Comparison of ENCODE assay signal across 8 cellular contexts in the genomic region with DNA sequence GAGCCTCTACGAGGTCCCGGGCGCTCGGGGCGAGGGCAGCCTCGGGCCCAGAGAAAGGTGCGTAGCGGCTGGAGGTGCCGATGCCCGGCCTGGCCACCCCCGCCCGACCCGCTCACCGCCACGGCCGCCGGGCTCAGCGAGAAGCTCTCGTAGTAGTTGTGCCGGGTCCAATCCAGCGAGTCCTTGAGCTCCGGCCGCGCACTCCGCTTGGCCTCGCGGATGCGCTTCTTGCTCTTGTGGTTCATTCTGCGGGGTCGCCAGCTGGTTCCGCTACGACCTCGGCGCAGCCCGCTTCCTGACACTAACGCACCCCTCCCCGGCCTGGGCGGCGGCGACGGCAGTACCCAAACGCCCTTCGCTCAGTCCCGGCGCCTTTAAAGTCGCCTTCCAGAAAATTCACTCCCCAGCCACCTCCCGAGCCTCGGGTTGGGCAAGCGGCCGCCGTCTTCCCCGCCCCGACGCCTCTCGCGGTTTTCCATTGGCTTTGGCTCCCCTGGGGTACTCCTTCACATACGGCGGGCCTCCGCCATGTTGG. TPM values are rescaled to one million over a fixed set of nuclear protein-coding genes. Genes with fewer than 3 reads are reported as not detected.
DNase-seq lines count a peak whose midpoint lies in the region; ATAC-seq, FAIRE-seq and TF ChIP-seq lines count a peak whose summit lies in the region.

A gene (minus strand): TSS at position 376 of the 535 bp plus-strand sequence. CDS start 131 bp downstream, at position 245.

- H3K36me3 ChIP-seq in astrocyte (ENCODE audit: insufficient read depth, low read length) (peaks cover 31% of the 10 kb centered on the region), hepatocyte (replicated peaks; ENCODE audit: insufficient read depth, low read depth) (peaks cover 8% of the 10 kb centered on the region)

- H2AFZ ChIP-seq in astrocyte (ENCODE audit: low read depth, low read length) (peak within 1 kb of the TSS; percentile 84), hepatocyte (peak within 1 kb of the TSS; percentile 81)

- H3K4me1 Mint-ChIP-seq in astrocyte (ENCODE audit: low read depth, unreplicated experiment) = peaks cover 11% of the 10 kb centered on the region

- H3K9me3 Mint-ChIP-seq in astrocyte (ENCODE audit: unreplicated experiment) = no peaks in the 10 kb centered on the region

- FAIRE-seq in astrocyte (lab: Jason Lieb, UNC) = no peak

- H3K36me3 Mint-ChIP-seq in astrocyte (ENCODE audit: low read depth, unreplicated experiment) = peaks cover 13% of the 10 kb centered on the region

- peak within 1 kb of the TSS; percentile 82 for H3K4me3 ChIP-seq in astrocyte (ENCODE audit: insufficient read depth, low read depth, low read length)
- peak within 1 kb of the TSS; percentile 82 for H3K4me3 ChIP-seq in hepatocyte

- in situ Hi-C loops in GM13977 (cut with MboI; ENCODE audit: low pct_unique_long_range_greater_than_20kb, low sequenced_read_pairs, unreplicated experiment) = no loop called here
- in situ Hi-C loops in SK-MEL-5 (cut with HindIII; ENCODE audit: low pct_unique_long_range_greater_than_20kb, low sequenced_read_pairs) = loop anchor here (25.0 kb wide), 1 partner anchor 289 kb away; no protein-coding TSS in a partner anchor

- H3K9ac ChIP-seq in astrocyte (ENCODE audit: low read length) = peak within 1 kb of the TSS; percentile 92

- TF ChIP-seq CTCF in GM13977 (IDR thresholded peaks at IDR 0.05; ENCODE audit: extremely low read depth, insufficient read depth, missing control alignments) = no peak
- TF ChIP-seq CTCF in astrocyte (IDR thresholded peaks at IDR 0.05; ENCODE audit: insufficient read depth, low read depth, low read length) = no peak
- no peak for TF ChIP-seq CTCF in hepatocyte (IDR thresholded peaks at IDR 0.05; ENCODE audit: poor library complexity)

- H3K27me3 ChIP-seq in astrocyte (ENCODE audit: insufficient read depth, low read length) = no peaks in the 10 kb centered on the region
- H3K27me3 ChIP-seq in hepatocyte = no peaks in the 10 kb centered on the region

- H3K27ac Mint-ChIP-seq in astrocyte (ENCODE audit: unreplicated experiment) = peak within 1 kb of the TSS; percentile 94

- H3K4me1 ChIP-seq in astrocyte (ENCODE audit: insufficient read depth, low read length) (peaks cover 16% of the 10 kb centered on the region), hepatocyte (ENCODE audit: insufficient read depth) (peaks cover 24% of the 10 kb centered on the region)

- H3K27ac ChIP-seq in astrocyte (ENCODE audit: low read depth, low read length) (peak within 1 kb of the TSS; percentile 94), hepatocyte (peak within 1 kb of the TSS; percentile 100)

- peak within 1 kb of the TSS; percentile 97 for H3K4me3 Mint-ChIP-seq in astrocyte (ENCODE audit: unreplicated experiment)

- 2% methylated on average over 40 of the region's 59 CpGs for WGBS in hepatocyte (ENCODE audit: low lambda C conversion rate, missing lambda C conversion rate)

- peaks cover 89% of the 10 kb centered on the region for H3K79me2 ChIP-seq in astrocyte (ENCODE audit: insufficient read depth, low read length)
- peaks cover 81% of the 10 kb centered on the region for H3K79me2 ChIP-seq in hepatocyte

- DNase-seq in GM13977 (ENCODE audit: low spot score) = peak; percentile 96
- DNase-seq in NCI-H1048 (lab: John Stamatoyannopoulos, UW) = peak; percentile 86
- DNase-seq in SK-MEL-5 (ENCODE audit: low read depth, low spot score) = peak; percentile 99
- DNase-seq in astrocyte (ENCODE audit: low read depth) = peak; percentile 89
- peak; percentile 96 for DNase-seq in hepatocyte (ENCODE audit: low spot score)
- peak; percentile 96 for DNase-seq in putamen (ENCODE audit: low spot score)
- no peak for DNase-seq in superior temporal gyrus (ENCODE audit: extremely low spot score)

- H3K4me2 ChIP-seq in astrocyte (ENCODE audit: low read length) = peak within 1 kb of the TSS; percentile 98
- H3K4me2 ChIP-seq in hepatocyte = peak within 1 kb of the TSS; percentile 91

- peak; percentile 58 for ATAC-seq in HG02610 (IDR thresholded peaks at IDR 0.05; ENCODE audit: unreplicated experiment)

- H3K9me3 ChIP-seq in astrocyte (ENCODE audit: insufficient read depth, low read depth, low read length) = no peaks in the 10 kb centered on the region
- no peaks in the 10 kb centered on the region for H3K9me3 ChIP-seq in hepatocyte (ENCODE audit: low read depth)

- no peaks in the 10 kb centered on the region for H3K9me2 ChIP-seq in hepatocyte (replicated peaks; ENCODE audit: insufficient read depth)

- H4K20me1 ChIP-seq in astrocyte (ENCODE audit: insufficient read depth, low read length) (peaks cover 62% of the 10 kb centered on the region), hepatocyte (ENCODE audit: insufficient read depth, poor library complexity, severe bottlenecking) (peaks cover 6% of the 10 kb centered on the region)

- H3K27me3 Mint-ChIP-seq in astrocyte (ENCODE audit: low read depth, unreplicated experiment) = no peaks in the 10 kb centered on the region

RNA-seq across cellular contexts. Expression of the gene that starts here (rescaled TPM):
- 46.1 and 48.7 TPM in 2 replicates for total RNA-seq in SK-MEL-5 (2014; rRNA removed; shearing (Covaris generic))
- 59.1 and 64.8 TPM in 2 replicates for polyA plus RNA-seq in SK-MEL-5 (2015; cell fraction: cytosol; rRNA removed)
- polyA plus RNA-seq in SK-MEL-5 (2015; cell fraction: nucleus; rRNA removed) = 66.6 and 97.1 TPM in 2 replicates
- total RNA-seq in astrocyte = 45.5 and 47.2 TPM in 2 replicates
- total RNA-seq in hepatocyte = 19.3 and 19.5 TPM in 2 replicates
- polyA plus RNA-seq in hepatocyte = 34.5 and 44.8 TPM in 2 replicates
